In the genomic region with DNA sequence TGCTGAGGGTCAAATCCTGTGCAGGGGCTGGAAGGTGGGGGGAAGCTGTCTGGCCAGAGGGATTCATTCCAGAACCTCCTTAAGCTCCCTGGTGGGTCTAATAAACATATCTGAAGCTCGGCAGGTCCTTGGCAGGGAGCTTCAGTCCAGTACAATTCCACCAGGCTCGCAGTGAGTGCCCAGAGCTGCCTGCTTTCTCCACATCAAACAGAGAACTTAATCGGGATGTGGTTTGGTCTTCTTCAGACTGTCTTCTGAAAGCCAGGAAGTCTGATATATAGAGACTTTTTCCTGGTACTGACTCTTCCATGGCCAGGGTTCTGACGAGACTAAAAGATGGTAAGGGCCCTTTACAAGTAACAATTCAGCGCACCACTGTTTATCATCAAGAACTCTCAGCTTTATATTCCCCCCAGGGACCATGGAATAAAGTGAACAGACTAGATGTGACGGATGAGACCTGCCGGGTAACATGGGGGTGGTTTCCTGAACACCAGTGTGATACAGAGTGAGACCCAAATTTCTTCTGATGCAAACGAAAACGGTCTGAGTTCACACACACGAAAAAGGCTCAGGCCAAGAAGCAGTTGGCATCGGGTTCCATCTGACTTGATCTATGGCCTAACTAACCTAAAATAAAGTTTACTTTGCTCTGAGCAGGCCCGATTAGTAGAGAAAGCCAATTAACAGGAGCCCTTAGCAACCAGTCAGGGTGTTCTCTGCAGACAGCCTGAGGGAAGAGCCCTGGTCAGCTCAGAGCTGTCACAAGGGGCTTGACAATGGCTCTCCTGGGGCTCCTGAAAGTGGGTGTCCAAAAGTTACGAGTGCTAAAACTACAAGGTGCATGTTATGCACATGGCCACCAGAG, we compare ENCODE assay signal across 10 cellular contexts. TPM values are rescaled to one million over a fixed set of nuclear protein-coding genes. Genes with fewer than 3 reads are reported as not detected.
DNase-seq lines count a peak whose midpoint lies in the region; ATAC-seq and TF ChIP-seq lines count a peak whose summit lies in the region.
"Had no signal": no experiment of that assay in that cellular context is flagged by ENCODE, and none has a peak within 500 bp of the region (broad histone marks: within the 10 kb centered on the region; RNA-seq: fewer than 3 reads in every experiment).

No MANE protein-coding gene starts in this region.

- POLR2A ChIA-PET in naive thymus-derived CD4-positive, alpha-beta T cell (lab: Charles Lee), result interaction anchor here (0.9 to 7.1 kb wide), 9 partner anchors 8 to 45 kb away, joined by 4 to 89 read pairs (median 6); partner anchors contain the start of genes NDUFA11 and VMAC

- H3K4me2 ChIP-seq in SU-DHL-6 (ENCODE audit: low read depth, low read length, poor library complexity, severe bottlenecking), result no peak overlapping the region

- H3K79me2 ChIP-seq in SU-DHL-6 (ENCODE audit: insufficient read depth, low read length), result peaks cover 99% of the 10 kb centered on the region

- H3K36me3 Mint-ChIP-seq in naive thymus-derived CD4-positive, alpha-beta T cell, result peaks cover 0 to 11% (median 4%) of the 10 kb centered on the region in 5 donors

- peaks cover 72 to 95% (median 89%) of the 10 kb centered on the region in 7 donors for H3K4me1 Mint-ChIP-seq in naive thymus-derived CD4-positive, alpha-beta T cell

- H3K27me3 Mint-ChIP-seq in naive thymus-derived CD4-positive, alpha-beta T cell, result no peaks in the 10 kb centered on the region

- ATAC-seq in naive thymus-derived CD4-positive, alpha-beta T cell, result no peak
- no peak for ATAC-seq in HG02981 (IDR thresholded peaks at IDR 0.05; ENCODE audit: unreplicated experiment)

- DNase-seq in BE2C (peak; percentile 42), cerebellar cortex (ENCODE audit: low spot score) (peak; percentile 62), OCI-M2 (lab: John Stamatoyannopoulos, UW; ENCODE audit: unreplicated experiment) (no peak), superior temporal gyrus (ENCODE audit: extremely low spot score) (no peak), NCI-H2196 treated with DMSO at 0.1 percent for 48 hours (lab: John Stamatoyannopoulos, UW; ENCODE audit: unreplicated experiment) (no peak)
- peak in 4 of 9 donors; percentile 11 to 26 (median 20) for DNase-seq in naive thymus-derived CD4-positive, alpha-beta T cell
- DNase-seq: Caco-2, mammary epithelial cell had no signal

- no peaks in the 10 kb centered on the region for H3K9me2 ChIP-seq in SU-DHL-6 (replicated peaks; ENCODE audit: insufficient read depth, low read length)

- H3K4me1 ChIP-seq in BE2C, result peaks cover 37% of the 10 kb centered on the region
- peaks cover 32 to 73% of the 10 kb centered on the region in 2 donors for H3K4me1 ChIP-seq in naive thymus-derived CD4-positive, alpha-beta T cell (ENCODE audit: control insufficient read depth in 2 of 2, insufficient read depth in 2 of 2, low read length in 2 of 2)

- H3K4me3 ChIP-seq in BE2C (ENCODE audit: low read depth, low read length), result no peak overlapping the region
- no peak overlapping the region for H3K4me3 ChIP-seq in SU-DHL-6 (ENCODE audit: insufficient read depth, low read length, poor library complexity, severe bottlenecking)
- H3K4me3 ChIP-seq in naive thymus-derived CD4-positive, alpha-beta T cell (ENCODE audit: low read length), result peak overlapping the region; percentile 12

- peaks cover 11% of the 10 kb centered on the region; the same call in 1 of the 2 replicates for H4K20me1 ChIP-seq in SU-DHL-6 (ENCODE audit: low read depth, low read length)

- no peak overlapping the region for H3K9ac ChIP-seq in SU-DHL-6 (ENCODE audit: low read length)

- no peaks in the 10 kb centered on the region for H3K9me3 ChIP-seq in BE2C
- H3K9me3 ChIP-seq in SU-DHL-6 (ENCODE audit: insufficient read depth, low read length), result no peaks in the 10 kb centered on the region
- H3K9me3 ChIP-seq in naive thymus-derived CD4-positive, alpha-beta T cell (ENCODE audit: control insufficient read depth in 2 of 3, low read length in 3 of 3), result no peaks in the 10 kb centered on the region
- H3K9me3 ChIP-seq: Caco-2 had no signal

- peak overlapping the region; percentile 69 to 84 (median 81) for H3K4me3 Mint-ChIP-seq in naive thymus-derived CD4-positive, alpha-beta T cell

- peak overlapping the region; percentile 86 to 99 (median 93) for H3K27ac Mint-ChIP-seq in naive thymus-derived CD4-positive, alpha-beta T cell

- H3K27ac ChIP-seq in SU-DHL-6 (ENCODE audit: low read depth, low read length), result peak overlapping the region; percentile 67
- peak overlapping the region; percentile 71 for H3K27ac ChIP-seq in naive thymus-derived CD4-positive, alpha-beta T cell (ENCODE audit: low read depth, low read length)

- no peaks in the 10 kb centered on the region for H3K27me3 ChIP-seq in BE2C
- no peaks in the 10 kb centered on the region for H3K27me3 ChIP-seq in SU-DHL-6 (ENCODE audit: low read length)
- no peaks in the 10 kb centered on the region for H3K27me3 ChIP-seq in naive thymus-derived CD4-positive, alpha-beta T cell (ENCODE audit: control insufficient read depth in 2 of 2, insufficient read depth in 2 of 2, low read length in 2 of 2)

- peaks cover 0 to 6% (median 0%) of the 10 kb centered on the region in 11 donors for H3K9me3 Mint-ChIP-seq in naive thymus-derived CD4-positive, alpha-beta T cell

- intact Hi-C loops in naive thymus-derived CD4-positive, alpha-beta T cell (cut with micrococcal nuclease), result loop anchor here in 1 of 2 donors (2.0 kb wide), 1 partner anchor 14 kb away; no protein-coding TSS in a partner anchor

- peaks cover 15% of the 10 kb centered on the region; the same call in 1 of the 2 replicates for H3F3A ChIP-seq in SU-DHL-6 (ENCODE audit: insufficient read depth)

- H3K36me3 ChIP-seq in BE2C (peaks cover 32% of the 10 kb centered on the region), SU-DHL-6 (ENCODE audit: low read length) (no peaks in the 10 kb centered on the region)
- peaks cover 0 to 8% (median 0%) of the 10 kb centered on the region in 3 experiments for H3K36me3 ChIP-seq in naive thymus-derived CD4-positive, alpha-beta T cell (ENCODE audit: control insufficient read depth in 2 of 3, insufficient read depth in 3 of 3, low read length in 3 of 3)

- TF ChIP-seq CTCF in BE2C (IDR thresholded peaks at IDR 0.05; ENCODE audit: low read depth, low read length) (no peak), SU-DHL-6 (IDR thresholded peaks at IDR 0.05; ENCODE audit: insufficient read depth, low read length, poor library complexity, severe bottlenecking) (no peak)

- CTCF ChIA-PET in naive thymus-derived CD4-positive, alpha-beta T cell (lab: Charles Lee), result interaction anchor here (0.9 to 3.6 kb wide), 5 partner anchors 14 to 74 kb away, joined by 3 to 21 read pairs (median 4); no protein-coding TSS in a partner anchor

- no peak overlapping the region for H2AFZ ChIP-seq in SU-DHL-6 (ENCODE audit: low read depth, low read length, severe bottlenecking)

RNA-seq across cellular contexts. Expression of gene RANBP3, which starts 29.0 kb away (rescaled TPM):
- polyA plus RNA-seq in BE2C (2012; ENCODE audit: insufficient read depth, insufficient read length, low read depth), result 210 TPM
- 100 to 1,000 TPM in 1 of 5 experiments, 10 to 100 TPM in 4; 88.3 to 104 (median 94.0) TPM for total RNA-seq in naive thymus-derived CD4-positive, alpha-beta T cell
- 10 to 100 TPM in 1 of 2 donors, 1 to 10 TPM in 1; 7.0 to 12.4 TPM for polyA plus RNA-seq in naive thymus-derived CD4-positive, alpha-beta T cell

RNA-seq across cellular contexts. Expression of gene CAPS, which starts 34.9 kb away (rescaled TPM):
- polyA plus RNA-seq in BE2C (2012; ENCODE audit: insufficient read depth, insufficient read length, low read depth), result 3.5 TPM
- total RNA-seq in naive thymus-derived CD4-positive, alpha-beta T cell, result 10 to 100 TPM; 22.1 to 80.6 (median 58.5) TPM
- 1 to 10 TPM; 1.6 to 4.1 TPM for polyA plus RNA-seq in naive thymus-derived CD4-positive, alpha-beta T cell

RNA-seq across cellular contexts. Expression of gene VMAC, which starts 44.3 kb away (rescaled TPM):
- 0.68 TPM for polyA plus RNA-seq in BE2C (2012; ENCODE audit: insufficient read depth, insufficient read length, low read depth)
- total RNA-seq in naive thymus-derived CD4-positive, alpha-beta T cell, result 10 to 100 TPM; 13.1 to 39.4 (median 27.8) TPM
- polyA plus RNA-seq in naive thymus-derived CD4-positive, alpha-beta T cell, result 1 to 10 TPM; 6.3 to 7.0 TPM

RNA-seq across cellular contexts. Expression of gene NDUFA11, which starts 45.3 kb away (rescaled TPM):
- 1,009 TPM for polyA plus RNA-seq in BE2C (2012; ENCODE audit: insufficient read depth, insufficient read length, low read depth)
- total RNA-seq in naive thymus-derived CD4-positive, alpha-beta T cell, result 100 to 1,000 TPM; 108 to 241 (median 135) TPM
- 100 to 1,000 TPM; 381 to 415 TPM for polyA plus RNA-seq in naive thymus-derived CD4-positive, alpha-beta T cell

Comparison
In these comparisons a context has a peak if more than half of its experiments do, and no peak if none do; other contexts are left out.
1. DNase-seq: peak in BE2C (single experiment) and cerebellar cortex (single experiment); none in OCI-M2 (single experiment), superior temporal gyrus (single experiment) and NCI-H2196 treated with DMSO at 0.1 percent for 48 hours (single experiment).